Comparison of ENCODE assay signal across 8 cellular contexts in genomic region chr5:14664270-14665109, GRCh38. TPM values are rescaled to one million over a fixed set of nuclear protein-coding genes. Genes with fewer than 3 reads are reported as not detected.
DNase-seq lines count a peak whose midpoint lies in the region; ATAC-seq and TF ChIP-seq lines count a peak whose summit lies in the region.

TSS of gene OTULIN (plus strand) at chr5:14664718. CDS start at chr5:14664826, 108 bp downstream.

- H3K27ac ChIP-seq in angular gyrus (ENCODE audit: low read depth, low read length) = peak within 1 kb of the TSS; percentile 94
- peak within 1 kb of the TSS; percentile 91 to 92 for H3K27ac ChIP-seq in right atrium auricular region
- H3K27ac ChIP-seq in uterus = peak within 1 kb of the TSS; percentile 85 to 90

- H3K4me3 Mint-ChIP-seq in T-helper 17 cell = peak within 1 kb of the TSS; percentile 97

- intact Hi-C loops in uterus (cut with DNase I; ENCODE audit: low total_unique reads) = no loop called here

- H3K4me1 ChIP-seq in right atrium auricular region (peaks cover 0 to 37% of the 10 kb centered on the region in 2 donors), uterus (no peaks in the 10 kb centered on the region)

- DNase-seq in GM13977 (ENCODE audit: low spot score) = peak; percentile 97
- peak; percentile 80 for DNase-seq in NCI-H1417 treated with DMSO at 0.1 percent for 48 hours (lab: John Stamatoyannopoulos, UW)
- peak; percentile 65 to 87 (median 80) for DNase-seq in T-helper 17 cell
- DNase-seq in right atrium auricular region (ENCODE audit: low spot score) = peak; percentile 90
- DNase-seq in putamen (ENCODE audit: low spot score) = peak; percentile 95
- DNase-seq in uterus = peak; percentile 86 to 90

- peak; percentile 76 for ATAC-seq in HG02798 (IDR thresholded peaks at IDR 0.05; ENCODE audit: poor library complexity, unreplicated experiment)
- peak; percentile 81 for ATAC-seq in T-helper 17 cell

- H3K27me3 ChIP-seq in right atrium auricular region = no peaks in the 10 kb centered on the region
- H3K27me3 ChIP-seq in uterus = no peaks in the 10 kb centered on the region

- H3K9me3 ChIP-seq in T-helper 17 cell (ENCODE audit: control insufficient read depth, low read length, poor library complexity, severe bottlenecking) = no peaks in the 10 kb centered on the region
- no peaks in the 10 kb centered on the region for H3K9me3 ChIP-seq in right atrium auricular region
- H3K9me3 ChIP-seq in uterus = no peaks in the 10 kb centered on the region

- TF ChIP-seq POLR2A in uterus (IDR thresholded peaks at IDR 0.05) = peak; percentile 75 to 95

- H3K4me1 Mint-ChIP-seq in T-helper 17 cell = peaks cover 53% of the 10 kb centered on the region

- peaks cover 4% of the 10 kb centered on the region for H3K36me3 Mint-ChIP-seq in T-helper 17 cell (ENCODE audit: low read depth)

- in situ Hi-C loops in GM13977 (cut with MboI; ENCODE audit: low pct_unique_long_range_greater_than_20kb, low sequenced_read_pairs, unreplicated experiment) = loop anchor here (25.0 kb wide), 1 partner anchor 552 kb away; no protein-coding TSS in a partner anchor

- no peaks in the 10 kb centered on the region for H3K27me3 Mint-ChIP-seq in T-helper 17 cell

- peak within 1 kb of the TSS; percentile 99 for H3K27ac Mint-ChIP-seq in T-helper 17 cell

- no peak for TF ChIP-seq CTCF in GM13977 (IDR thresholded peaks at IDR 0.05; ENCODE audit: extremely low read depth, insufficient read depth, missing control alignments)
- peak in 1 of 2 donors; percentile 6 for TF ChIP-seq CTCF in right atrium auricular region (IDR thresholded peaks at IDR 0.05)
- peak in 1 of 4 experiments; percentile 15 for TF ChIP-seq CTCF in uterus (IDR thresholded peaks at IDR 0.05)

- H3K4me3 ChIP-seq in right atrium auricular region (peak within 1 kb of the TSS; percentile 76 to 81), uterus (peak within 1 kb of the TSS; percentile 47 to 54)

- H3K36me3 ChIP-seq in right atrium auricular region (no peaks in the 10 kb centered on the region), uterus (no peaks in the 10 kb centered on the region)

RNA-seq across cellular contexts. Expression of gene OTULIN, which starts in this region (rescaled TPM):
- total RNA-seq in T-helper 17 cell (10 to 100 TPM; 77.0 to 94.6 TPM), right atrium auricular region (10 to 100 TPM; 13.9 to 29.9 TPM), uterus (10 to 100 TPM in 2 of 4 donors, 1 to 10 TPM in 2; 5.0 to 30.1 (median 17.8) TPM)

Comparison
In these comparisons a context has a peak if more than half of its experiments do, and no peak if none do; other contexts are left out.
1. Peak in every context shown above with its lines: DNase-seq, ATAC-seq, H3K4me3 ChIP-seq and H3K27ac ChIP-seq.